Comparison of ENCODE assay signal across 12 cellular contexts in the genomic region with DNA sequence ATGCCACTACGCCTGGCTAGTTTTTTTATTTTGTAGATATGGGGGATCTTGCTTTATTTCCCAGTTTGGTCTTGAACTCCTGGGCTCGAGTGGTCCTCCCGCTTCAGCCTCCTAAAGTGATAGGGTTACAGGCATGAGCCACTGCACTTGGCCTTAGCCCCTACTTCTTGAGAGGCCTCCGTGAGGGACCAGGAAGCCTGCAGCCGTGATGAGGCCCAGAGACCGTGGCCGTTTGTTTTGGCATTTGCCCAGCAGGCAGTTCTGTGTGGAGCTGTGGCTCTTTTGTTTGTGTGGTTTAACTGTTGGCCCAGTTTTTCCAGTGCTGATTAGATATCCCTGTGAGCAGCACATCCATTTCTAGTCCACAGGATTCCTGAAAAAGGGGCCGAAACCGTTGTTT. TPM values are rescaled to one million over a fixed set of nuclear protein-coding genes. Genes with fewer than 3 reads are reported as not detected.
A peak's percentile ranks its signal among the peaks of the same experiment; 100 is the strongest.
DNase-seq lines count a peak whose midpoint lies in the region; ATAC-seq and TF ChIP-seq lines count a peak whose summit lies in the region.
"Had no signal": no experiment of that assay in that cellular context is flagged by ENCODE, and none has a peak within 500 bp of the region (broad histone marks: within the 10 kb centered on the region; RNA-seq: fewer than 3 reads in every experiment).

No MANE protein-coding gene starts in this region.

- H3K36me3 ChIP-seq in MG63 (no peaks in the 10 kb centered on the region), brain microvascular endothelial cell (replicated peaks) (no peaks in the 10 kb centered on the region), right lobe of liver (no peaks in the 10 kb centered on the region)

- peak; percentile 87 to 93 (median 90) for ATAC-seq in right lobe of liver
- no peak for ATAC-seq in HG03139 (IDR thresholded peaks at IDR 0.05; ENCODE audit: unreplicated experiment)
- ATAC-seq in HG02798 (IDR thresholded peaks at IDR 0.05; ENCODE audit: poor library complexity, unreplicated experiment) = no peak
- no peak for ATAC-seq in GM18511 (IDR thresholded peaks at IDR 0.05; ENCODE audit: unreplicated experiment)
- ATAC-seq: stimulated activated naive B cell treated with anti-CD40 and anti-IgM and Interleukin-4, amounts not matched to agents 10 μg/mL and 1 μg/mL and 100 μg/mL, for 72 hours had no signal

- H3K27ac ChIP-seq in brain microvascular endothelial cell (no peak overlapping the region), right lobe of liver (peak overlapping the region in 1 of 3 donors; percentile 31)

- TF ChIP-seq CTCF in brain microvascular endothelial cell (IDR thresholded peaks at IDR 0.05; ENCODE audit: low read depth, low read length, missing control alignments) (no peak), right lobe of liver (IDR thresholded peaks at IDR 0.05) (no peak)

- in situ Hi-C loops in brain microvascular endothelial cell (cut with HindIII; ENCODE audit: low pct_ligation_motif_present, low sequenced_read_pairs) = no loop called here

- TF ChIP-seq POLR2A in right lobe of liver (IDR thresholded peaks at IDR 0.05) = no peak

- H3K27me3 ChIP-seq in MG63 = no peaks in the 10 kb centered on the region
- H3K27me3 ChIP-seq in brain microvascular endothelial cell (replicated peaks) = no peaks in the 10 kb centered on the region
- H3K27me3 ChIP-seq in right lobe of liver = no peaks in the 10 kb centered on the region

- DNase-seq in AG08395 (ENCODE audit: low spot score) = peak; percentile 58
- peak; percentile 48 for DNase-seq in MG63
- DNase-seq in brain microvascular endothelial cell = peak; percentile 89
- peak; percentile 82 to 87 (median 83) for DNase-seq in right lobe of liver
- no peak for DNase-seq in hypothalamus (lab: John Stamatoyannopoulos, UW)
- DNase-seq: CD4-positive, CD25-positive, alpha-beta regulatory T cell; cortex of kidney; nephron progenitor cell; stimulated activated naive B cell treated with anti-CD40 and anti-IgM and Interleukin-4, amounts not matched to agents 10 μg/mL and 1 μg/mL and 100 μg/mL, for 72 hours had no signal

- WGBS in right lobe of liver (ENCODE audit: insufficient coverage, low coverage, low lambda C conversion rate, missing lambda C conversion rate) = 23% methylated on average over 5 of the region's 9 CpGs

- intact Hi-C loops in right lobe of liver (cut with DNase I) = no loop called here

- H3K4me3 ChIP-seq in MG63 (no peak overlapping the region), brain microvascular endothelial cell (ENCODE audit: low read depth, low read length) (no peak overlapping the region), right lobe of liver (no peak overlapping the region)

- H3K4me1 ChIP-seq in right lobe of liver = peaks cover 0 to 27% (median 10%) of the 10 kb centered on the region in 4 donors

- H3K9me3 ChIP-seq in MG63 = no peaks in the 10 kb centered on the region
- no peaks in the 10 kb centered on the region for H3K9me3 ChIP-seq in right lobe of liver

RNA-seq across cellular contexts. Expression of gene SRSF3, which starts 39.8 kb away (rescaled TPM):
- total RNA-seq in MG63 (2014; rRNA removed; shearing (Covaris generic); ENCODE audit: low replicate concordance) = 168 and 271 TPM in 2 replicates
- 100 to 1,000 TPM in 2 of 6 experiments, 10 to 100 TPM in 4; 36.8 to 103 (median 71.4) TPM for total RNA-seq in right lobe of liver

RNA-seq across cellular contexts. Expression of gene CDKN1A, which starts 44.6 kb away (rescaled TPM):
- total RNA-seq in MG63 (2014; rRNA removed; shearing (Covaris generic); ENCODE audit: low replicate concordance) = 15.8 and 25.8 TPM in 2 replicates
- 100 to 1,000 TPM in 1 of 6 experiments, 10 to 100 TPM in 5; 20.0 to 124 (median 58.6) TPM for total RNA-seq in right lobe of liver

Comparison
In these comparisons a context has a peak if more than half of its experiments do, and no peak if none do; other contexts are left out.
1. DNase-seq: peak in AG08395 (single experiment), MG63 (single experiment), brain microvascular endothelial cell (single experiment) and right lobe of liver (3 of 3); none in hypothalamus (0 of 51).
2. ATAC-seq: peak in right lobe of liver (4 of 4); none in HG03139 (single experiment), HG02798 (single experiment) and GM18511 (single experiment).